In genomic region chr2:20106746-20107145, GRCh38 we compare ENCODE assay signal across 8 cellular contexts. TPM values are rescaled to one million over a fixed set of nuclear protein-coding genes. Genes with fewer than 3 reads are reported as not detected.
DNase-seq lines count a peak whose midpoint lies in the region; ATAC-seq and TF ChIP-seq lines count a peak whose summit lies in the region.

No MANE protein-coding gene starts in this region.

- intact Hi-C loops in uterus (cut with DNase I; ENCODE audit: low total_unique reads): no loop called here

- H3K36me3 ChIP-seq in uterus: no peaks in the 10 kb centered on the region

- H3K9me3 ChIP-seq in uterus: no peaks in the 10 kb centered on the region

- H3K4me3 ChIP-seq in uterus: no peak overlapping the region

- DNase-seq in EH (ENCODE audit: low read depth) (peak; percentile 55), osteocyte (ENCODE audit: extremely low spot score, unreplicated experiment) (no peak), uterus (no peak), GM13976 (ENCODE audit: low spot score) (no peak)
- peak; percentile 54 for DNase-seq in activated CD4-positive, alpha-beta T cell treated with anti-CD3 and anti-CD28 coated beads for 48 hours

- no peak overlapping the region for H3K4me3 Mint-ChIP-seq in osteocyte (ENCODE audit: unreplicated experiment)

- peak; percentile 33 for TF ChIP-seq CTCF in osteocyte (IDR thresholded peaks at IDR 0.05)
- TF ChIP-seq CTCF in uterus (IDR thresholded peaks at IDR 0.05): peak in 1 of 4 experiments; percentile 7
- no peak for TF ChIP-seq CTCF in GM13976 (IDR thresholded peaks at IDR 0.05; ENCODE audit: borderline replicate concordance, control extremely low read depth, extremely low read depth, insufficient read depth, missing control alignments)

- H3K27me3 Mint-ChIP-seq in osteocyte (ENCODE audit: unreplicated experiment): no peaks in the 10 kb centered on the region

- no peaks in the 10 kb centered on the region for H3K27me3 ChIP-seq in uterus

- in situ Hi-C loops in GM13976 (cut with MboI; ENCODE audit: low sequenced_read_pairs, unreplicated experiment): no loop called here

- no peak overlapping the region for H3K27ac Mint-ChIP-seq in osteocyte (ENCODE audit: unreplicated experiment)

- H3K36me3 Mint-ChIP-seq in osteocyte (ENCODE audit: unreplicated experiment): no peaks in the 10 kb centered on the region

- no peak overlapping the region for H3K27ac ChIP-seq in uterus

- ATAC-seq in esophagus mucosa (peak; percentile 54), HG02610 (IDR thresholded peaks at IDR 0.05; ENCODE audit: unreplicated experiment) (no peak), GM21447 (IDR thresholded peaks at IDR 0.05; ENCODE audit: unreplicated experiment) (no peak)

- peaks cover 9% of the 10 kb centered on the region for H3K4me1 Mint-ChIP-seq in osteocyte (ENCODE audit: unreplicated experiment)

- no peak for TF ChIP-seq POLR2A in uterus (IDR thresholded peaks at IDR 0.05)

- H3K4me1 ChIP-seq in uterus: no peaks in the 10 kb centered on the region

- peaks cover 7% of the 10 kb centered on the region for H3K9me3 Mint-ChIP-seq in osteocyte (ENCODE audit: unreplicated experiment)

RNA-seq across cellular contexts. Expression of gene LAPTM4A, which starts 55.3 kb away (rescaled TPM):
- 85.4 TPM for total RNA-seq in esophagus mucosa
- total RNA-seq in osteocyte: 560 and 578 TPM in 2 replicates
- total RNA-seq in uterus: 100 to 1,000 TPM; 255 to 386 (median 292) TPM

Comparison
In these comparisons a context has a peak if more than half of its experiments do, and no peak if none do; other contexts are left out.
1. DNase-seq: peak in EH (single experiment) and activated CD4-positive, alpha-beta T cell treated with anti-CD3 and anti-CD28 coated beads for 48 hours (single experiment); none in osteocyte (single experiment), uterus (0 of 2) and GM13976 (single experiment).